ENCODE assay signal across 9 cellular contexts in the genomic region with DNA sequence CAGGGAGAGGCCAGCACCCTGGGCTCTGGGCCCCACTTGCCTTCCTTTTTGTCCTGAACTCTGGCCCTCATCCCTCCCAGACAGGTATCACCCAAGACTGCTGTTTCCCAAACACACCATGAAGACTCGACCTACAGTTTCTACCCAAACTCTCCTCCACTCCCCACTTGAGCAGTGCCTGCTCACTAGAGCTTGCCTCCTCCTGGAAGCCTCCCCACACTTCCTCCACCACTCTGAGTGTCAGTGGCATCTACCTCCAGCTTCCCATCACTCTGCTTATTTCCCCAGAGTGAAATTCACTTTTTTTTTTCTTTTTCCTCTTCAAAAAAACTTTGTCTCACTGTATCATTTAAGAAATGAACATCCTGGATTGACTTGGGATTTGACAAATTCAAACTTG.
DNase-seq lines count a peak whose midpoint lies in the region; ATAC-seq, FAIRE-seq and TF ChIP-seq lines count a peak whose summit lies in the region.
"Had no signal": no experiment of that assay in that cellular context is flagged by ENCODE, and none has a peak within 500 bp of the region (broad histone marks: within the 10 kb centered on the region; RNA-seq: fewer than 3 reads in every experiment).

No MANE protein-coding gene starts in this region.

- H3K4me1 Mint-ChIP-seq in activated CD4-positive, alpha-beta memory T cell treated with anti-CD3 and anti-CD28 coated beads for 36 hours (ENCODE audit: low read depth) = peaks cover 82% of the 10 kb centered on the region

- 88% methylated on average over 1 of the region's 1 CpG for WGBS in liver
- WGBS in HepG2 (ENCODE audit: low lambda C conversion rate) = 56% methylated on average over 1 of the region's 1 CpG

- H3K4me3 ChIP-seq in liver (ENCODE audit: low read depth in 1 of 3, low read length in 3 of 3) (no peak overlapping the region), HepG2 (replicated peaks in 1 of 3; ENCODE audit: insufficient read depth in 1 of 3, low read depth in 2 of 3, low read length in 3 of 3) (no peak overlapping the region), left lung (no peak overlapping the region), upper lobe of right lung (no peak overlapping the region)

- H4K20me1 ChIP-seq in HepG2 (ENCODE audit: insufficient read depth, low read length) = 0 out of 2 replicates have a peak, but pooled peaks cover 4% of the 10 kb centered on the region

- peaks cover 15% of the 10 kb centered on the region for H3K36me3 Mint-ChIP-seq in activated CD4-positive, alpha-beta memory T cell treated with anti-CD3 and anti-CD28 coated beads for 36 hours

- peak overlapping the region; percentile 9 for H3K4me3 Mint-ChIP-seq in activated CD4-positive, alpha-beta memory T cell treated with anti-CD3 and anti-CD28 coated beads for 36 hours

- no peaks in the 10 kb centered on the region for H3K27me3 ChIP-seq in liver (ENCODE audit: control insufficient read depth in 4 of 4, insufficient read depth in 4 of 4, low read length in 3 of 4)
- no peaks in the 10 kb centered on the region for H3K27me3 ChIP-seq in HepG2 (ENCODE audit: control insufficient read depth in 1 of 2, insufficient read depth in 2 of 2, low read length in 2 of 2)
- no peaks in the 10 kb centered on the region for H3K27me3 ChIP-seq in left lung
- H3K27me3 ChIP-seq in upper lobe of right lung = no peaks in the 10 kb centered on the region

- H3K4me1 ChIP-seq in liver (ENCODE audit: control insufficient read depth in 4 of 4, insufficient read depth in 4 of 4, low read length in 3 of 4) (peaks cover 0 to 5% (median under 1%) of the 10 kb centered on the region in 4 donors), HepG2 (ENCODE audit: insufficient read depth, low read length) (peaks cover 8% of the 10 kb centered on the region), left lung (peaks cover 7 to 100% of the 10 kb centered on the region in 2 donors), upper lobe of right lung (peaks cover 40% of the 10 kb centered on the region)

- POLR2A ChIA-PET in HepG2 (lab: Yijun Ruan, JAX) = no interaction called here
- POLR2A ChIA-PET in activated CD4-positive, alpha-beta memory T cell treated with anti-CD3 and anti-CD28 coated beads for 36 hours (lab: Charles Lee) = interaction anchor here (1.1 to 1.4 kb wide), 3 partner anchors 8 to 15 kb away, joined by 3 to 6 read pairs (median 4); no protein-coding TSS in a partner anchor

- in situ Hi-C loops in HepG2 (cut with HindIII; ENCODE audit: extremely low pct_ligation_motif_present, low pct_unique_long_range_greater_than_20kb) = no loop called here

- H3K27ac ChIP-seq in liver (ENCODE audit: low read depth in 1 of 2, low read length in 2 of 2) = peak overlapping the region; percentile 52 to 59
- H3K27ac ChIP-seq in HepG2 (ENCODE audit: extremely low read length, insufficient read depth, low read length) = no peak overlapping the region
- peak overlapping the region; percentile 8 to 96 for H3K27ac ChIP-seq in left lung
- H3K27ac ChIP-seq in upper lobe of right lung = peak overlapping the region; percentile 61

- H2AFZ ChIP-seq in HepG2 (ENCODE audit: low read length) = no peak overlapping the region

- no peak overlapping the region for H3K4me2 ChIP-seq in HepG2 (ENCODE audit: low read depth, low read length)

- no peak for FAIRE-seq in HepG2 (lab: Jason Lieb, UNC)

- H3K27me3 Mint-ChIP-seq in activated CD4-positive, alpha-beta memory T cell treated with anti-CD3 and anti-CD28 coated beads for 36 hours = no peaks in the 10 kb centered on the region

- H3K9ac ChIP-seq in liver (ENCODE audit: low read depth in 1 of 2, low read length in 2 of 2) = no peak overlapping the region
- no peak overlapping the region for H3K9ac ChIP-seq in HepG2 (ENCODE audit: insufficient read depth, low read depth, low read length)

- CTCF ChIA-PET in HepG2 (lab: Yijun Ruan, JAX; ENCODE audit: low intra/inter-chr PET ratio, low total read pairs) = no interaction called here
- CTCF ChIA-PET in activated CD4-positive, alpha-beta memory T cell treated with anti-CD3 and anti-CD28 coated beads for 36 hours (lab: Charles Lee) = interaction anchor here (0.7 to 7.3 kb wide), 4 partner anchors 11 to 577 kb away, joined by 4 to 71 read pairs (median 10); no protein-coding TSS in a partner anchor

- TF ChIP-seq POLR2A in HepG2 (IDR thresholded peaks at IDR 0.05; ENCODE audit: insufficient read depth in 1 of 2, low read depth in 2 of 2, low read length in 2 of 2) = no peak

- TF ChIP-seq CTCF in liver (IDR thresholded peaks at IDR 0.05; ENCODE audit: low read depth, low read length, missing input control) (no peak), HepG2 (CRISPR knock-in tag; IDR thresholded peaks at IDR 0.05) (no peak), left lung (IDR thresholded peaks at IDR 0.05) (no peak), upper lobe of right lung (IDR thresholded peaks at IDR 0.05) (no peak)

- H3K9me3 ChIP-seq in liver (ENCODE audit: control insufficient read depth in 4 of 4, low read length in 3 of 4) (no peaks in the 10 kb centered on the region), HepG2 (ENCODE audit: low read length) (no peaks in the 10 kb centered on the region), left lung (no peaks in the 10 kb centered on the region), upper lobe of right lung (no peaks in the 10 kb centered on the region)

- BruUV-seq in HepG2 (replicated peaks; lab: Mats Ljungman, UMichigan) = no TSS peak

- H3K36me3 ChIP-seq in liver (ENCODE audit: control insufficient read depth in 4 of 4, insufficient read depth in 3 of 4, low read depth in 1 of 4, low read length in 3 of 4) (no peaks in the 10 kb centered on the region), HepG2 (replicated peaks in 1 of 2; ENCODE audit: control insufficient read depth in 1 of 2, insufficient read depth in 2 of 2, low read length in 2 of 2) (no peaks in the 10 kb centered on the region), left lung (no peaks in the 10 kb centered on the region), upper lobe of right lung (no peaks in the 10 kb centered on the region)

- TF ChIP-seq EP300 in HepG2 (IDR thresholded peaks at IDR 0.05; ENCODE audit: low read depth in 2 of 2, low read length in 2 of 2) = no peak
- TF ChIP-seq EP300 in HepG2 (CRISPR knock-in tag; IDR thresholded peaks at IDR 0.05; ENCODE audit: borderline replicate concordance) = no peak

- intact Hi-C loops in HepG2 (cut with micrococcal nuclease; ENCODE audit: unreplicated experiment) (no loop called here), left lung (cut with DNase I) (no loop called here), upper lobe of right lung (cut with DNase I) (no loop called here), Right ventricle myocardium superior (cut with DNase I) (no loop called here)
- intact Hi-C loops in activated CD4-positive, alpha-beta memory T cell treated with anti-CD3 and anti-CD28 coated beads for 36 hours (cut with micrococcal nuclease) = loop anchor here (1.0 to 10.0 kb wide), 5 partner anchors 8 to 1424 kb away; partner anchors contain the start of gene RAF1

- H3K27ac Mint-ChIP-seq in activated CD4-positive, alpha-beta memory T cell treated with anti-CD3 and anti-CD28 coated beads for 36 hours = peak overlapping the region; percentile 93

- H3K9me3 Mint-ChIP-seq in activated CD4-positive, alpha-beta memory T cell treated with anti-CD3 and anti-CD28 coated beads for 36 hours = no peaks in the 10 kb centered on the region

- no peak for TF ChIP-seq RAD21 in liver (IDR thresholded peaks at IDR 0.05)
- TF ChIP-seq RAD21 in HepG2 (CRISPR knock-in tag; IDR thresholded peaks at IDR 0.05) = no peak

- no peaks in the 10 kb centered on the region for H3K79me2 ChIP-seq in HepG2 (ENCODE audit: insufficient read depth, low read length)

- ATAC-seq in HepG2 (no peak), left lung (no peak), upper lobe of right lung (no peak), Right ventricle myocardium superior (ENCODE audit: poor library complexity) (no peak)

- no peak for DNase-seq in HepG2 (ENCODE audit: low spot score)
- no peak for DNase-seq in activated CD4-positive, alpha-beta memory T cell treated with anti-CD3 and anti-CD28 coated beads for 36 hours
- DNase-seq in left lung = peak in 1 of 2 donors; percentile 32
- DNase-seq in upper lobe of right lung = no peak
- DNase-seq in MV-4-11 (lab: John Stamatoyannopoulos, UW) = no peak
- no peak for DNase-seq in NCI-H446 treated with DMSO at 0.1 percent for 48 hours (lab: John Stamatoyannopoulos, UW)
- no peak for DNase-seq in Right ventricle myocardium superior
- DNase-seq: foreskin fibroblast had no signal

TF ChIP-seq in liver, 16 proteins besides CTCF, POLR2A, EP300 and RAD21 (continues in another document):
- TF ChIP-seq, protein P1, sequence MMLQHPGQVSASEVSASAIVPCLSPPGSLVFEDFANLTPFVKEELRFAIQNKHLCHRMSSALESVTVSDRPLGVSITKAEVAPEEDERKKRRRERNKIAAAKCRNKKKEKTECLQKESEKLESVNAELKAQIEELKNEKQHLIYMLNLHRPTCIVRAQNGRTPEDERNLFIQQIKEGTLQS (IDR thresholded peaks at IDR 0.05) = no peak
- TF ChIP-seq TAF1 (conservative IDR thresholded peaks at IDR 0.05) (no peak), EGR1 (IDR thresholded peaks at IDR 0.05; ENCODE audit: low read depth in 2 of 2) (no peak), YY1 (IDR thresholded peaks at IDR 0.05) (no peak), FOXA1 (IDR thresholded peaks at IDR 0.05) (no peak)

TF ChIP-seq in HepG2, 621 proteins besides CTCF, POLR2A, EP300 and RAD21 (continues in another document):
- TF ChIP-seq ZNF160 (CRISPR knock-in tag; IDR thresholded peaks at IDR 0.05) = no peak
- no peak for TF ChIP-seq HNF4G (IDR thresholded peaks at IDR 0.05; ENCODE audit: borderline replicate concordance, low read depth, low read length)
- no peak for TF ChIP-seq HNF4G (CRISPR knock-in tag; IDR thresholded peaks at IDR 0.05; ENCODE audit: borderline replicate concordance, low read depth)
- no peak for TF ChIP-seq ZNF672 (CRISPR knock-in tag; IDR thresholded peaks at IDR 0.05)
- TF ChIP-seq MIXL1 (CRISPR knock-in tag; IDR thresholded peaks at IDR 0.05) = no peak
- no peak for TF ChIP-seq TARDBP (CRISPR knock-in tag; IDR thresholded peaks at IDR 0.05)
- TF ChIP-seq ESRRA (CRISPR knock-in tag; IDR thresholded peaks at IDR 0.05; ENCODE audit: low read depth) = no peak
- TF ChIP-seq TSC22D2 (CRISPR knock-in tag; IDR thresholded peaks at IDR 0.05; ENCODE audit: borderline replicate concordance) = no peak
